16 cellular contexts compared by ENCODE assay signal in the genomic region with DNA sequence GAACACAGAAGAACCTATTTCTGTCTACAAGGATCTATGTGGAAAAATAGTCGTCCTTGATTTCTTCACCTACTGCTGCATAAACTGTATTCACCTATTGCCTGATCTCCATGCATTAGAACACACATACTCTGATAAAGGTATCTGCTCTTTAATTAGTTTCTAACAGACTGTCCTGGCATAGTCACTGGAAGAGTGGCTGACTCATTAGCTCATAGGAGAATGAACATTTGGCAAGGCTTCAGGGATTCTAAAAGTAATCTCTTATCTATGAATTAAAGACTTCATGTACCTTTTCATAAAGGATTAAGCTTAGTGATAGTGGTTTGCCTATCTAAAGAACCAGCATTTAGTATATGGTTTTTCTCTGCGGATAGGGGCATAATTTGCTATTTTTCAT. TPM values are rescaled to one million over a fixed set of nuclear protein-coding genes. Genes with fewer than 3 reads are reported as not detected.
DNase-seq lines count a peak whose midpoint lies in the region; ATAC-seq and TF ChIP-seq lines count a peak whose summit lies in the region.
"Had no signal": no experiment of that assay in that cellular context is flagged by ENCODE, and none has a peak within 500 bp of the region (broad histone marks: within the 10 kb centered on the region; RNA-seq: fewer than 3 reads in every experiment).

No MANE protein-coding gene starts in this region.

- H3K23ac ChIP-seq in IMR-90 (ENCODE audit: low read depth, low read length): no peak overlapping the region

- no peak overlapping the region for H3K27ac Mint-ChIP-seq in naive thymus-derived CD8-positive, alpha-beta T cell
- H3K27ac Mint-ChIP-seq: activated naive CD4-positive, alpha-beta T cell treated with anti-CD3 and anti-CD28 coated beads for 36 hours; IgD-negative memory B cell had no signal

- no peaks in the 10 kb centered on the region for H3K9me1 ChIP-seq in IMR-90 (ENCODE audit: insufficient read depth, low read length)

- in situ Hi-C loops in IMR-90 (cut with MboI; ENCODE audit: low sequenced_read_pairs): no loop called here

- H4K91ac ChIP-seq in IMR-90 (ENCODE audit: insufficient read depth, low read depth, low read length): no peak overlapping the region

- peaks cover 29 to 42% (median 30%) of the 10 kb centered on the region in 3 donors for H3K36me3 Mint-ChIP-seq in naive thymus-derived CD8-positive, alpha-beta T cell

- H2BK120ac ChIP-seq in IMR-90 (ENCODE audit: low read depth, low read length): no peak overlapping the region

- intact Hi-C loops in A673 (cut with micrococcal nuclease; ENCODE audit: unreplicated experiment) (no loop called here), IMR-90 (cut with micrococcal nuclease) (no loop called here), left cardiac atrium (cut with DNase I) (loop anchor here (5.0 to 10.0 kb wide), 3 partner anchors 34 to 189 kb away; a partner anchor contains a TSS)

- peaks cover 13 to 43% (median 20%) of the 10 kb centered on the region in 4 donors for H3K4me1 Mint-ChIP-seq in naive thymus-derived CD8-positive, alpha-beta T cell

- H3K4me1 ChIP-seq in A673 (ENCODE audit: insufficient read depth, low read length, poor library complexity, severe bottlenecking) (peaks cover 33% of the 10 kb centered on the region), IMR-90 (ENCODE audit: control insufficient read depth, insufficient read depth, low read length) (peaks cover 2% of the 10 kb centered on the region; the same call in 1 of the 2 replicates)

- no peak for TF ChIP-seq RAD21 in IMR-90 (IDR thresholded peaks at IDR 0.05; ENCODE audit: low read length)

- POLR2A ChIA-PET in A673 (lab: Charles Lee; ENCODE audit: low non-redundant PET) (no interaction called here), IMR-90 (lab: Charles Lee; ENCODE audit: unreplicated experiment) (no interaction called here)
- POLR2A ChIA-PET in naive thymus-derived CD8-positive, alpha-beta T cell (lab: Charles Lee): interaction anchor here (0.7 kb wide), 1 partner anchor 165 kb away, joined by 6 read pairs; no protein-coding TSS in a partner anchor

- no peak overlapping the region for H3K9ac ChIP-seq in IMR-90 (ENCODE audit: low read depth, low read length)

- H3K4me3 Mint-ChIP-seq in naive thymus-derived CD8-positive, alpha-beta T cell: no peak overlapping the region
- H3K4me3 Mint-ChIP-seq: activated naive CD4-positive, alpha-beta T cell treated with anti-CD3 and anti-CD28 coated beads for 36 hours had no signal

- BruUV-seq in A673 (replicated peaks; lab: Mats Ljungman, UMichigan) (no TSS peak), IMR-90 (replicated peaks; lab: Mats Ljungman, UMichigan) (no TSS peak)

- no peak overlapping the region for H3K4me2 ChIP-seq in IMR-90 (ENCODE audit: low read depth, low read length)

- ATAC-seq in IMR-90 (ENCODE audit: low read depth) (no peak), left cardiac atrium (peak; percentile 10 to 17), GM18870 (IDR thresholded peaks at IDR 0.05; ENCODE audit: unreplicated experiment) (no peak)
- no peak for ATAC-seq in naive thymus-derived CD8-positive, alpha-beta T cell
- ATAC-seq: upper lobe of right lung had no signal

- H3K27me3 Mint-ChIP-seq in naive thymus-derived CD8-positive, alpha-beta T cell: no peaks in the 10 kb centered on the region
- H3K27me3 Mint-ChIP-seq: IgD-negative memory B cell had no signal

- peaks cover 12 to 27% of the 10 kb centered on the region in 2 experiments for H3K79me1 ChIP-seq in IMR-90 (ENCODE audit: low read depth in 1 of 2, low read length in 2 of 2)

- CTCF ChIA-PET in A673 (lab: Charles Lee) (no interaction called here), IMR-90 (lab: Yijun Ruan, JAX) (interaction anchor here (0.6 to 0.7 kb wide), 2 partner anchors 56 to 523 kb away, joined by 3 to 4 read pairs; no protein-coding TSS in a partner anchor)

- H3K14ac ChIP-seq in IMR-90 (replicated peaks; ENCODE audit: low read depth, low read length): no peak overlapping the region

- H2AK9ac ChIP-seq in IMR-90 (replicated peaks; ENCODE audit: low read depth, low read length, poor library complexity): no peak overlapping the region

- H2BK15ac ChIP-seq in IMR-90 (ENCODE audit: low read depth, low read length): no peak overlapping the region

- no peak for TF ChIP-seq CTCF in A673 (conservative IDR thresholded peaks at IDR 0.05; ENCODE audit: low read depth, low read length)
- TF ChIP-seq CTCF in IMR-90 (conservative IDR thresholded peaks at IDR 0.05; ENCODE audit: low read depth, low read length): no peak

- WGBS in IMR-90 (ENCODE audit: extremely low coverage in 2 of 2, insufficient read length in 1 of 2), 2 experiments: no CpG with 5 or more reads among the region's 2 CpGs

- peaks cover 0 to 12% (median 5%) of the 10 kb centered on the region in 9 donors for H3K9me3 Mint-ChIP-seq in naive thymus-derived CD8-positive, alpha-beta T cell

- no peak overlapping the region for H3K4ac ChIP-seq in IMR-90 (ENCODE audit: low read depth, low read length)

- no peak overlapping the region for H3K18ac ChIP-seq in IMR-90 (ENCODE audit: low read depth, low read length)

- no peak overlapping the region for H4K5ac ChIP-seq in IMR-90 (ENCODE audit: low read depth, low read length)

- H2AK5ac ChIP-seq in IMR-90 (ENCODE audit: low read depth, low read length): no peak overlapping the region

- H2BK5ac ChIP-seq in IMR-90 (ENCODE audit: low read depth, low read length, poor library complexity, severe bottlenecking): no peak overlapping the region

- H3K27ac ChIP-seq in A673 (ENCODE audit: low read depth, low read length, poor library complexity, severe bottlenecking) (peak overlapping the region; percentile 19), IMR-90 (ENCODE audit: insufficient read depth, low read length) (no peak overlapping the region)
- H3K27ac ChIP-seq: esophagus muscularis mucosa, upper lobe of right lung had no signal

- DNase-seq in A673 (ENCODE audit: low spot score): peak; percentile 49
- peak; percentile 55 for DNase-seq in IMR-90
- DNase-seq in amniotic epithelial cell (ENCODE audit: low read depth): peak; percentile 77
- DNase-seq in left cardiac atrium: no peak
- DNase-seq in naive thymus-derived CD8-positive, alpha-beta T cell: no peak
- no peak for DNase-seq in HK-2 (ENCODE audit: unreplicated experiment)
- no peak for DNase-seq in activated CD8-positive, alpha-beta memory T cell treated with anti-CD3 and anti-CD28 coated beads, Interleukin-2, amount 50 U/mL, for 48 hours
- DNase-seq: activated naive CD4-positive, alpha-beta T cell treated with anti-CD3 and anti-CD28 coated beads for 36 hours; NCI-H1694 treated with DMSO at 0.1 percent for 48 hours; NCI-H748 treated with DMSO at 0.1 percent for 48 hours; SHP77; T1000; upper lobe of right lung had no signal

- no peaks in the 10 kb centered on the region for H4K20me1 ChIP-seq in IMR-90 (ENCODE audit: insufficient read depth, low read length)

- H3K27me3 ChIP-seq in A673 (replicated peaks; ENCODE audit: insufficient read depth, low read depth, low read length, poor library complexity) (no peaks in the 10 kb centered on the region), IMR-90 (ENCODE audit: control insufficient read depth, insufficient read depth, low read length) (no peaks in the 10 kb centered on the region)
- H3K27me3 ChIP-seq: esophagus muscularis mucosa, upper lobe of right lung had no signal

- dilution Hi-C loops in IMR-90 (cut with HindIII; ENCODE audit: low sequenced_read_pairs, unreplicated experiment): no loop called here

- peaks cover 5% of the 10 kb centered on the region for H3K9me3 ChIP-seq in A673 (ENCODE audit: low read depth, low read length, poor library complexity, severe bottlenecking)
- H3K9me3 ChIP-seq in IMR-90 (ENCODE audit: control insufficient read depth, insufficient read depth, low read length): no peaks in the 10 kb centered on the region
- H3K9me3 ChIP-seq: esophagus muscularis mucosa, upper lobe of right lung had no signal

- H3K36me3 ChIP-seq in A673 (ENCODE audit: insufficient read depth, low read length, poor library complexity, severe bottlenecking) (peaks cover 49% of the 10 kb centered on the region), IMR-90 (ENCODE audit: control insufficient read depth, insufficient read depth, low read length) (peaks cover 4% of the 10 kb centered on the region; the same call in 1 of the 2 replicates)

- H4K8ac ChIP-seq in IMR-90 (ENCODE audit: low read depth in 2 of 2, low read length in 2 of 2): no peak overlapping the region

- no peak overlapping the region for H2AFZ ChIP-seq in IMR-90 (replicated peaks; ENCODE audit: low read length, poor library complexity)

- H3K4me3 ChIP-seq in A673 (ENCODE audit: low read depth, low read length, poor library complexity, severe bottlenecking): peak overlapping the region; percentile 76
- no peak overlapping the region for H3K4me3 ChIP-seq in IMR-90 (ENCODE audit: insufficient read depth, low read depth, low read length)
- H3K4me3 ChIP-seq: esophagus muscularis mucosa, upper lobe of right lung had no signal

- TF ChIP-seq POLR2A in IMR-90 (IDR thresholded peaks at IDR 0.05; ENCODE audit: low read depth, low read length): no peak

- H2BK20ac ChIP-seq in IMR-90 (ENCODE audit: low read depth, low read length): no peak overlapping the region

- no peak overlapping the region for H3K56ac ChIP-seq in IMR-90 (ENCODE audit: extremely low read depth, insufficient read depth, low read length)

TF ChIP-seq in IMR-90, 13 proteins besides CTCF, POLR2A, EP300 and RAD21:
- TF ChIP-seq RCOR1 (IDR thresholded peaks at IDR 0.05; ENCODE audit: insufficient replicate concordance, low read length) (no peak), BHLHE40 (IDR thresholded peaks at IDR 0.05; ENCODE audit: low read depth, low read length) (no peak), MXI1 (IDR thresholded peaks at IDR 0.05; ENCODE audit: borderline replicate concordance, low read depth, low read length) (no peak)
TF ChIP-seq in IMR-90: peak in this region for 0.

RNA-seq across cellular contexts. Expression of a gene that starts 4.1 kb away (rescaled TPM):
- total RNA-seq in A673 (2021) (49.7 and 61.9 TPM in 2 replicates), IMR-90 (2012; rRNA removed) (11.8 and 15.3 TPM in 2 replicates), left cardiac atrium (10 to 100 TPM; 55.5 to 67.5 TPM)
- polyA plus RNA-seq in IMR-90 (2012; rRNA removed): 2.3 and 3.0 TPM in 2 replicates
- polyA plus RNA-seq in IMR-90 (2012; cell fraction: cytosol; rRNA removed): 0.79 and 0.83 TPM in 2 replicates
- polyA plus RNA-seq in IMR-90 (2012; cell fraction: nucleus; rRNA removed; ENCODE audit: low replicate concordance): 1.2 and 5.1 TPM in 2 replicates
- total RNA-seq in naive thymus-derived CD8-positive, alpha-beta T cell: 10 to 100 TPM; 22.7 to 25.4 TPM
- 1 to 10 TPM; 3.4 to 7.8 (median 6.7) TPM for polyA plus RNA-seq in naive thymus-derived CD8-positive, alpha-beta T cell

RNA-seq across cellular contexts. Expression of a gene that starts 4.7 kb away (rescaled TPM):
- total RNA-seq in A673 (2021): 62.4 and 75.6 TPM in 2 replicates
- 6.3 and 7.8 TPM in 2 replicates for total RNA-seq in IMR-90 (2012; rRNA removed)
- 2.6 and 3.1 TPM in 2 replicates for polyA plus RNA-seq in IMR-90 (2012; rRNA removed)
- polyA plus RNA-seq in IMR-90 (2012; cell fraction: cytosol; rRNA removed): 0.52 and 0.56 TPM in 2 replicates
- 0.28 and 2.4 TPM in 2 replicates for polyA plus RNA-seq in IMR-90 (2012; cell fraction: nucleus; rRNA removed; ENCODE audit: low replicate concordance)
- total RNA-seq in left cardiac atrium: 1 to 10 TPM; 4.8 to 5.3 TPM
- 1 to 10 TPM; 4.3 to 4.5 TPM for total RNA-seq in naive thymus-derived CD8-positive, alpha-beta T cell
- 1 to 10 TPM; 2.3 to 4.8 (median 3.8) TPM for polyA plus RNA-seq in naive thymus-derived CD8-positive, alpha-beta T cell

Comparison
In these comparisons a context has a peak if more than half of its experiments do, and no peak if none do; other contexts are left out.
1. DNase-seq: peak in A673 (single experiment), IMR-90 (single experiment) and amniotic epithelial cell (single experiment); none in left cardiac atrium (single experiment), naive thymus-derived CD8-positive, alpha-beta T cell (0 of 10), HK-2 (single experiment) and activated CD8-positive, alpha-beta memory T cell treated with anti-CD3 and anti-CD28 coated beads, Interleukin-2, amount 50 U/mL, for 48 hours (single experiment).
2. ATAC-seq: peak in left cardiac atrium (2 of 2); none in IMR-90 (single experiment), GM18870 (single experiment) and naive thymus-derived CD8-positive, alpha-beta T cell (0 of 2).
3. intact Hi-C loops: an anchor here in left cardiac atrium (5.0 to 10.0 kb wide); none called in A673 and IMR-90.